Comparison of ENCODE assay signal across 13 cellular contexts in the genomic region with DNA sequence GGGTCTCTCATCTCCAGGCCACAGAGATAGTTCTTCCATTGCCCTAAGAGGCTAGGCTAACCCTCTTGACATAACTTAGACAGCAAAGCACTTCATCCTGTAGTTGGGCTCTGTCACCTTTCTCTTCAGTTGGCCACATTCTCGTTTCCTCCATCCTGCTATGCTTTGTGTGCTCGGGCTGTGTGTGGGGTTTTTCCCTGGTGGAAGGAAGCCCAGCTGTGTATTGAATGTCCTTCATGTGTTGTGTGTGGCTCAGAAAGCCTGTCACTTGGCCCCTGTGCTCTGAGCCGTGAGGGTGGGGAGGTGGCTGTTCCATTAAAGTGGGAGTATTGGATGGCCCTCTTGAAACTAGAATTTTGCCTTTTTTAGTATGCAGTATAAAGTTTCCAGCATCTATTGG. TPM values are rescaled to one million over a fixed set of nuclear protein-coding genes. Genes with fewer than 3 reads are reported as not detected.
A peak's percentile ranks its signal among the peaks of the same experiment; 100 is the strongest.
DNase-seq lines count a peak whose midpoint lies in the region; ATAC-seq and TF ChIP-seq lines count a peak whose summit lies in the region.
"Had no signal": no experiment of that assay in that cellular context is flagged by ENCODE, and none has a peak within 500 bp of the region (broad histone marks: within the 10 kb centered on the region; RNA-seq: fewer than 3 reads in every experiment).

No MANE protein-coding gene starts in this region.

- H3K4me1 ChIP-seq in spleen, result peaks cover 0 to 6% (median 0%) of the 10 kb centered on the region in 6 donors

- H3K9me3 ChIP-seq in spleen, result no peaks in the 10 kb centered on the region

- intact Hi-C loops in spleen (cut with DNase I; ENCODE audit: low total_unique reads), result no loop called here

- H3K36me3 ChIP-seq in spleen, result peaks cover 0 to 21% (median 12%) of the 10 kb centered on the region in 6 donors

- peak; percentile 59 for DNase-seq in spleen
- DNase-seq in DMS153 (lab: John Stamatoyannopoulos, UW), result no peak
- no peak for DNase-seq in DMS79 (lab: John Stamatoyannopoulos, UW)
- DNase-seq in NCI-H526 (lab: John Stamatoyannopoulos, UW), result no peak
- DNase-seq: activated naive CD4-positive, alpha-beta T cell treated with Interleukin-2 at 50 U/mL for 16 hours; CD8-positive, alpha-beta memory T cell; cerebellar nuclear complex; natural killer cell; NCI-H510A treated with DMSO at 0.1 percent for 48 hours; Right ventricle myocardium superior had no signal

- H3K4me3 ChIP-seq in spleen, result no peak overlapping the region

- H3K27me3 ChIP-seq in spleen (replicated peaks in 1 of 7), result no peaks in the 10 kb centered on the region

- 26 to 55% (median 51%) methylated on average over 3 of the region's 3 CpGs for WGBS in spleen, 5 donors

- TF ChIP-seq CTCF in spleen (IDR thresholded peaks at IDR 0.05 in 8 of 11, conservative IDR thresholded peaks at IDR 0.05 in 3 of 11), result no peak

- TF ChIP-seq POLR2A in spleen (IDR thresholded peaks at IDR 0.05), result no peak

- H3K27ac ChIP-seq in spleen, result peak overlapping the region in 1 of 8 donors; percentile 27

- peak; percentile 96 for ATAC-seq in GM19023 (IDR thresholded peaks at IDR 0.05; ENCODE audit: unreplicated experiment)
- ATAC-seq in GM21619 (IDR thresholded peaks at IDR 0.05; ENCODE audit: unreplicated experiment), result peak; percentile 98
- ATAC-seq in HG03135 (IDR thresholded peaks at IDR 0.05; ENCODE audit: unreplicated experiment), result peak; percentile 69

RNA-seq across cellular contexts. Expression of a gene that starts 8.8 kb away (rescaled TPM):
- total RNA-seq in spleen, result 10 to 100 TPM; 16.9 to 20.9 (median 19.2) TPM
- polyA plus RNA-seq in spleen, result 1 to 10 TPM; 3.9 to 8.6 (median 8.2) TPM

RNA-seq across cellular contexts. Expression of a gene that starts 33.6 kb away (rescaled TPM):
- total RNA-seq in spleen, result 1 to 10 TPM; 4.0 to 8.4 (median 6.0) TPM
- polyA plus RNA-seq in spleen, result under 1 TPM; 0.28 to 0.67 (median 0.33) TPM
